Comparison of ENCODE assay signal across 1 cellular context in genomic region chr5:35862126-35862525, GRCh38.
TF ChIP-seq lines count a peak whose summit lies in the region.

No MANE protein-coding gene starts in this region.

TF ChIP-seq in GM12891, 5 proteins besides CTCF, POLR2A, EP300 and RAD21 (continued from another document):
- no peak for TF ChIP-seq POU2F2 (IDR thresholded peaks at IDR 0.05; ENCODE audit: low read depth, low read length)
- no peak for TF ChIP-seq PAX5 (IDR thresholded peaks at IDR 0.05; ENCODE audit: insufficient read depth, low read length, severe bottlenecking)
- TF ChIP-seq POLR2AphosphoS5 (IDR thresholded peaks at IDR 0.05; ENCODE audit: low read depth, low read length) = no peak
- no peak for TF ChIP-seq TAF1 (IDR thresholded peaks at IDR 0.05; ENCODE audit: low read depth, low read length)
